Comparison of ENCODE assay signal across 9 cellular contexts in genomic region chr19:54201980-54202379, GRCh38. TPM values are rescaled to one million over a fixed set of nuclear protein-coding genes. Genes with fewer than 3 reads are reported as not detected.
DNase-seq lines count a peak whose midpoint lies in the region; ATAC-seq and TF ChIP-seq lines count a peak whose summit lies in the region.
"Had no signal": no experiment of that assay in that cellular context is flagged by ENCODE, and none has a peak within 500 bp of the region (broad histone marks: within the 10 kb centered on the region; RNA-seq: fewer than 3 reads in every experiment).

No MANE protein-coding gene starts in this region.

- H3K4me1 ChIP-seq in BLaER1 treated with 17β-estradiol and CSF1 and Interleukin-3, amounts not matched to agents 10 nM and 100 nM: peaks cover 53 to 63% (median 61%) of the 10 kb centered on the region in 10 experiments
- H3K4me1 ChIP-seq in MM.1S (ENCODE audit: low read length): peaks cover 28% of the 10 kb centered on the region

- H3K27ac Mint-ChIP-seq in nephron: peak overlapping the region; percentile 76 to 98 (median 95)

- ATAC-seq in left lobe of liver (no peak), HG02571 (IDR thresholded peaks at IDR 0.05; ENCODE audit: unreplicated experiment) (no peak)

- peaks cover 55% of the 10 kb centered on the region for H3F3A ChIP-seq in MM.1S (ENCODE audit: insufficient read depth, low read length)

- no peaks in the 10 kb centered on the region for H3K27me3 ChIP-seq in BLaER1 treated with 17β-estradiol and CSF1 and Interleukin-3, amounts not matched to agents 10 nM and 100 nM
- H3K27me3 ChIP-seq in MM.1S (replicated peaks; ENCODE audit: insufficient read depth, low read length): no peaks in the 10 kb centered on the region
- H3K27me3 ChIP-seq in dorsolateral prefrontal cortex: no peaks in the 10 kb centered on the region

- no peaks in the 10 kb centered on the region for H3K27me3 Mint-ChIP-seq in nephron (ENCODE audit: low read depth)

- peak overlapping the region; percentile 91 to 99 (median 97) for H3K9ac ChIP-seq in BLaER1 treated with 17β-estradiol and CSF1 and Interleukin-3, amounts not matched to agents 10 nM and 100 nM
- H3K9ac ChIP-seq in MM.1S (ENCODE audit: low read length): peak overlapping the region; percentile 94

- H3K9me3 Mint-ChIP-seq in nephron: no peaks in the 10 kb centered on the region

- no peaks in the 10 kb centered on the region for H3K9me2 ChIP-seq in MM.1S (replicated peaks; ENCODE audit: insufficient read depth, low read length)

- H3K79me2 ChIP-seq in MM.1S (ENCODE audit: low read length): peaks cover 64% of the 10 kb centered on the region

- peak overlapping the region; percentile 81 to 98 (median 96) for H3K4me3 ChIP-seq in BLaER1 treated with 17β-estradiol and CSF1 and Interleukin-3, amounts not matched to agents 10 nM and 100 nM
- H3K4me3 ChIP-seq in MM.1S (ENCODE audit: low read length) (peak overlapping the region; percentile 86), dorsolateral prefrontal cortex (peak overlapping the region in 57 of 59 donors; percentile 56 to 97 (median 83))

- peak overlapping the region; percentile 93 to 98 (median 97) for H3K4me3 Mint-ChIP-seq in nephron

- H3K27ac ChIP-seq in BLaER1 treated with 17β-estradiol and CSF1 and Interleukin-3, amounts not matched to agents 10 nM and 100 nM: peak overlapping the region; percentile 95 to 100 (median 97)
- peak overlapping the region; percentile 74; the same call in 1 of the 2 replicates for H3K27ac ChIP-seq in MM.1S (ENCODE audit: low read length)
- H3K27ac ChIP-seq in dorsolateral prefrontal cortex: peak overlapping the region in 11 of 59 donors; percentile 91 to 99 (median 97)

- no peak for DNase-seq in MM.1S
- DNase-seq in dorsolateral prefrontal cortex: no peak
- no peak for DNase-seq in DMS79 treated with DMSO at 0.1 percent for 48 hours (lab: John Stamatoyannopoulos, UW)
- no peak for DNase-seq in dermis blood vessel endothelial cell
- DNase-seq in left lobe of liver (ENCODE audit: low spot score): no peak

- peaks cover 33 to 62% (median 60%) of the 10 kb centered on the region in 11 experiments; a peak in 21 of 22 replicates for H4K20me1 ChIP-seq in BLaER1 treated with 17β-estradiol and CSF1 and Interleukin-3, amounts not matched to agents 10 nM and 100 nM
- peaks cover 57% of the 10 kb centered on the region for H4K20me1 ChIP-seq in MM.1S (ENCODE audit: insufficient read depth, low read length)

- no peak overlapping the region for H2AFZ ChIP-seq in MM.1S (ENCODE audit: low read length)

- no peak for TF ChIP-seq CTCF in MM.1S (IDR thresholded peaks at IDR 0.05; ENCODE audit: low read length)
- TF ChIP-seq CTCF in dorsolateral prefrontal cortex (IDR thresholded peaks at IDR 0.05 in 54 of 56, conservative IDR thresholded peaks at IDR 0.05 in 2 of 56; ENCODE audit: low read depth in 1 of 56, partially characterized antibody in 56 of 56): no peak
- no peak for TF ChIP-seq CTCF in nephron (IDR thresholded peaks at IDR 0.05; ENCODE audit: unreplicated experiment in 3 of 3)

- peaks cover 59 to 79% (median 68%) of the 10 kb centered on the region in 11 experiments for H3K36me3 ChIP-seq in BLaER1 treated with 17β-estradiol and CSF1 and Interleukin-3, amounts not matched to agents 10 nM and 100 nM
- H3K36me3 ChIP-seq in MM.1S (replicated peaks; ENCODE audit: insufficient read depth, low read length): peaks cover 47% of the 10 kb centered on the region

- peak overlapping the region; percentile 87 to 99 (median 97) for H3K4me2 ChIP-seq in BLaER1 treated with 17β-estradiol and CSF1 and Interleukin-3, amounts not matched to agents 10 nM and 100 nM
- H3K4me2 ChIP-seq in MM.1S (ENCODE audit: low read depth, low read length): peak overlapping the region; percentile 95

- H3K36me3 Mint-ChIP-seq in nephron (ENCODE audit: low read depth): peaks cover 66% of the 10 kb centered on the region

- H3K9me3 ChIP-seq in BLaER1 treated with 17β-estradiol and CSF1 and Interleukin-3, amounts not matched to agents 10 nM and 100 nM (replicated peaks in 1 of 11): no peaks in the 10 kb centered on the region; a peak in 1 of 22 replicates
- H3K9me3 ChIP-seq in MM.1S (replicated peaks; ENCODE audit: insufficient read depth, low read length): no peaks in the 10 kb centered on the region

- intact Hi-C loops in dorsolateral prefrontal cortex (cut with DNase I): no loop called here

- peaks cover 54% of the 10 kb centered on the region for H3K4me1 Mint-ChIP-seq in nephron

RNA-seq across cellular contexts. Expression of gene RPS9, which starts 1.3 kb away (rescaled TPM):
- total RNA-seq in dorsolateral prefrontal cortex: 100 to 1,000 TPM; 250 to 548 (median 358) TPM
- 1,481 and 2,291 TPM in 2 replicates for total RNA-seq in dermis blood vessel endothelial cell
- total RNA-seq in left lobe of liver: 482 TPM

RNA-seq across cellular contexts. Expression of gene TSEN34, which starts 10.9 kb away (rescaled TPM):
- 10 to 100 TPM; 12.2 to 25.3 (median 17.5) TPM for total RNA-seq in dorsolateral prefrontal cortex
- 71.8 and 78.3 TPM in 2 replicates for total RNA-seq in dermis blood vessel endothelial cell
- total RNA-seq in left lobe of liver: 17.4 TPM

RNA-seq across cellular contexts. Expression of gene MBOAT7, which starts 12.6 kb away (rescaled TPM):
- total RNA-seq in dorsolateral prefrontal cortex: 100 to 1,000 TPM in 119 of 120 experiments, 10 to 100 TPM in 1; 70.2 to 312 (median 183) TPM
- 33.5 and 50.1 TPM in 2 replicates for total RNA-seq in dermis blood vessel endothelial cell
- 34.3 TPM for total RNA-seq in left lobe of liver

RNA-seq across cellular contexts. Expression of gene LILRB3, which starts 20.8 kb away (rescaled TPM):
- 10 to 100 TPM in 5 of 120 experiments, 1 to 10 TPM in 96, under 1 TPM in 15, not detected in 4; 0.54 to 20.9 (median 2.7) TPM for total RNA-seq in dorsolateral prefrontal cortex
- not detected in 2 replicates for total RNA-seq in dermis blood vessel endothelial cell
- total RNA-seq in left lobe of liver: 1.2 TPM
- total RNA-seq: RPMI7951 had no signal

RNA-seq across cellular contexts. Expression of gene TMC4, which starts 29.0 kb away (rescaled TPM):
- total RNA-seq in dorsolateral prefrontal cortex (1 to 10 TPM in 94 of 120 experiments, under 1 TPM in 21, not detected in 5; 0.40 to 8.8 (median 1.9) TPM), dermis blood vessel endothelial cell (0.14 and 0.68 TPM in 2 replicates), left lobe of liver (1.9 TPM)
- total RNA-seq: RPMI7951 had no signal
